ENCODE assay signal across 22 cellular contexts in genomic region chr3:131883711-131884407, GRCh38.
"Had no signal": no experiment of that assay in that cellular context is flagged by ENCODE, and none has a peak within 500 bp of the region (broad histone marks: within the 10 kb centered on the region; RNA-seq: fewer than 3 reads in every experiment).

No MANE protein-coding gene starts in this region.

- H3K36me3 ChIP-seq: colonic mucosa, left ventricle myocardium inferior, lower lobe of right lung, neural progenitor cell, pancreas, stomach, thoracic aorta, transverse colon had no signal

- ATAC-seq: left cardiac atrium; lower lobe of right lung; natural killer cell treated with Interleukin-12 subunit alpha and Interleukin-12 subunit beta and Interleukin-15 and Interleukin-18, amount 100 ng/mL, for 72 hours; pancreas; right cardiac atrium had no signal

- H3K4me1 ChIP-seq: colonic mucosa, left ventricle myocardium inferior, lower lobe of right lung, neural progenitor cell, pancreas, stomach, transverse colon had no signal

- H3K9ac ChIP-seq: neural progenitor cell had no signal

- H3K9me3 ChIP-seq: colonic mucosa, left ventricle myocardium inferior, lower lobe of right lung, pancreas, thoracic aorta, transverse colon had no signal

- H3K27me3 ChIP-seq: colonic mucosa, neural progenitor cell, pancreas, stomach, transverse colon had no signal

- H3K4me2 ChIP-seq: neural progenitor cell had no signal

- H3K4me3 ChIP-seq: colonic mucosa, left ventricle myocardium inferior, lower lobe of right lung, neural progenitor cell, pancreas, stomach, thoracic aorta, transverse colon had no signal

- H3K27ac ChIP-seq: colonic mucosa, left ventricle myocardium inferior, lower lobe of right lung, neural progenitor cell, pancreas, stomach, thoracic aorta, transverse colon had no signal

- H2AFZ ChIP-seq: neural progenitor cell had no signal

- DNase-seq: colonic mucosa; dermis blood vessel endothelial cell; effector CD4-positive, alpha-beta T cell; endodermal cell; erythroblast; immature natural killer cell; left cardiac atrium; left ventricle myocardium inferior; lower lobe of right lung; midbrain; nucleus accumbens; pancreas; right cardiac atrium; small intestine; stimulated activated CD4-positive, alpha-beta T cell treated with anti-CD3 and anti-CD28 coated beads, Interleukin-12 subunit alpha, Interleukin-12 subunit beta, amount 100 ng/mL, for 4 hours; stimulated activated naive CD4-positive, alpha-beta T cell; stomach; substantia nigra; transverse colon had no signal
